Comparison of ENCODE assay signal across 8 cellular contexts in the genomic region with DNA sequence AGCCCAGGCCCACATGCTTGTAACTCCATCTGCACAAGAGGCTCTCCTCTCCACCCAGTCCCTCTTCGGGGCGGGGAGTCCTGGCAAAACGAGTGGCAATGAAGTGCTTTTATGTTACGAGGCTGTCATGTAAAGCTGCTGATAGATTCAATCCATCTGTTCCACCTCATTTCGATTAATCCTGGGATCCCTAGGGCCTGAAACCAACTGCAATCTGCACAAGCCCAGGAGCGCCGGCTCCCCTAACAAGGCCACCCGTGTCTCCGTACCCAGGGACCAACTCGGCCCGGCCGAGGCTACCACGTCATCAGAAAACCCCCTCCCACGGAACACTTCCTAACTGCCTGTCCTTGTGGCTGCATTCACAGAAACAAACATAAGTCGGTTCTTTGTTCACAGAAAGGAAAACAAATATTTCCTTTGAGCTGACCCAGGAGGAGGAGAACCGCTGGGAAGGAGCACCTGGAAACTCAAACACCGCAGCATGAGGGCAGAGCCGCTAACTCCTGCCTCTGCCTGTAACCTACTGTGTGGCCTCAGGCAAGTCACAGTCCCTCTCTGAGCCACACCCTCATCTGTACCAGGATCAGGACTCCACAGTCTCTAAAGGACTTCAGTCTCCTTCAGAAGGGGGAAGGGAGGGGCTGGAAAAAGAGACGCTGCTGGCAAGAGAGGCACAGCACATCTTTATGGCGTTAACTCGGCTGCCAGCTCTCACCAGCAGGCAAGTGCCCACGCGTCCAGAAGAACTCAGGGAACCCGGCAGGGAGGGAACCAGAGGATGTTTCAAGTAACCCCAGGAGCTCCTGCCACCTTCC. TPM values are rescaled to one million over a fixed set of nuclear protein-coding genes. Genes with fewer than 3 reads are reported as not detected.
A peak's percentile ranks its signal among the peaks of the same experiment; 100 is the strongest.
DNase-seq lines count a peak whose midpoint lies in the region; ATAC-seq and TF ChIP-seq lines count a peak whose summit lies in the region.

No MANE protein-coding gene starts in this region.

- peaks cover 89% of the 10 kb centered on the region for H3K4me1 Mint-ChIP-seq in brain
- H3K4me1 Mint-ChIP-seq in progenitor cell of endocrine pancreas (ENCODE audit: low read depth) = peaks cover 55% of the 10 kb centered on the region

- no peak overlapping the region for H3K4me3 ChIP-seq in right atrium auricular region

- H3K4me1 ChIP-seq in right atrium auricular region = peaks cover 0 to 44% of the 10 kb centered on the region in 2 donors

- H3K36me3 Mint-ChIP-seq in brain (no peaks in the 10 kb centered on the region), progenitor cell of endocrine pancreas (ENCODE audit: insufficient read depth) (peaks cover 3% of the 10 kb centered on the region)

- H3K27me3 Mint-ChIP-seq in brain (peaks cover 4% of the 10 kb centered on the region), progenitor cell of endocrine pancreas (no peaks in the 10 kb centered on the region)

- peak overlapping the region in 4 of 5 experiments; percentile 33 to 69 (median 54) for H3K4me3 Mint-ChIP-seq in brain
- H3K4me3 Mint-ChIP-seq in progenitor cell of endocrine pancreas (ENCODE audit: low read depth) = no peak overlapping the region

- H3K9me3 ChIP-seq in right atrium auricular region = no peaks in the 10 kb centered on the region

- H3K27ac Mint-ChIP-seq in brain = peak overlapping the region; percentile 80 to 98 (median 93)
- H3K27ac Mint-ChIP-seq in progenitor cell of endocrine pancreas = peak overlapping the region; percentile 95

- peak; percentile 62 for DNase-seq in GM10248 (ENCODE audit: extremely low spot score)
- peak; percentile 100 for DNase-seq in NCI-H524 treated with DMSO at 0.1 percent for 48 hours (lab: John Stamatoyannopoulos, UW)
- no peak for DNase-seq in progenitor cell of endocrine pancreas (ENCODE audit: low spot score, unreplicated experiment)
- DNase-seq in NOMO-1 treated with dmso at 0.1 percent for 144 hours (lab: John Stamatoyannopoulos, UW; ENCODE audit: unreplicated experiment) = no peak
- no peak for DNase-seq in cerebellar nuclear complex (lab: John Stamatoyannopoulos, UW)
- no peak for DNase-seq in right atrium auricular region (ENCODE audit: low spot score)

- H3K27me3 ChIP-seq in right atrium auricular region = no peaks in the 10 kb centered on the region

- POLR2A ChIA-PET in GM10248 (lab: Yijun Ruan, JAX) = interaction anchor here (0.8 kb wide), 1 partner anchor 56 kb away, joined by 3 read pairs; no protein-coding TSS in a partner anchor

- H3K9me3 Mint-ChIP-seq in brain (no peaks in the 10 kb centered on the region), progenitor cell of endocrine pancreas (ENCODE audit: low read depth) (no peaks in the 10 kb centered on the region)

- CTCF ChIA-PET in GM10248 (lab: Yijun Ruan, JAX) = interaction anchor here (1.6 kb wide), 1 partner anchor 45 kb away, joined by 3 read pairs; no protein-coding TSS in a partner anchor

- TF ChIP-seq CTCF in GM10248 (IDR thresholded peaks at IDR 0.05; ENCODE audit: control extremely low read depth, extremely low read depth, low read depth, missing control alignments) (no peak), brain (conservative IDR thresholded peaks at IDR 0.05) (no peak), progenitor cell of endocrine pancreas (IDR thresholded peaks at IDR 0.05; ENCODE audit: unreplicated experiment) (no peak), right atrium auricular region (IDR thresholded peaks at IDR 0.05) (no peak)

- ATAC-seq in GM21619 (IDR thresholded peaks at IDR 0.05; ENCODE audit: unreplicated experiment) = no peak

- no peaks in the 10 kb centered on the region for H3K36me3 ChIP-seq in right atrium auricular region

- H3K27ac ChIP-seq in right atrium auricular region = no peak overlapping the region

RNA-seq across cellular contexts. Expression of gene CCDC88C, which starts 47.8 kb away (rescaled TPM):
- polyA plus RNA-seq in brain (ENCODE audit: insufficient read depth, low read depth, low replicate concordance) = 40.2 TPM
- total RNA-seq in progenitor cell of endocrine pancreas = 78.1 and 85.5 TPM in 2 replicates
- 1 to 10 TPM; 4.0 to 4.4 TPM for total RNA-seq in right atrium auricular region

Comparison
In these comparisons a context has a peak if more than half of its experiments do, and no peak if none do; other contexts are left out.
1. DNase-seq: peak in GM10248 (single experiment) and NCI-H524 treated with DMSO at 0.1 percent for 48 hours (single experiment); none in progenitor cell of endocrine pancreas (single experiment), NOMO-1 treated with dmso at 0.1 percent for 144 hours (single experiment), cerebellar nuclear complex (0 of 2) and right atrium auricular region (single experiment).
2. RNA of gene CCDC88C, which starts 47.8 kb away (total RNA-seq): 78.1 to 85.5 TPM in progenitor cell of endocrine pancreas; 4.0 to 4.4 TPM in right atrium auricular region; every median in the first group is over 10 times any median in the second.